ENCODE assay signal across 8 cellular contexts in genomic region chr1:154982897-154983648, GRCh38. TPM values are rescaled to one million over a fixed set of nuclear protein-coding genes. Genes with fewer than 3 reads are reported as not detected.
DNase-seq lines count a peak whose midpoint lies in the region; ATAC-seq, FAIRE-seq and TF ChIP-seq lines count a peak whose summit lies in the region.

Gene FLAD1, plus strand, starts transcription at chr1:154983344. Its CDS starts 351 bp downstream, at chr1:154983695.

- peak within 1 kb of the TSS; percentile 96 for H3K4me2 ChIP-seq in DND-41 (ENCODE audit: insufficient read depth, low read length)
- peak within 1 kb of the TSS; percentile 99 for H3K4me2 ChIP-seq in GM23248 (ENCODE audit: unreplicated experiment)
- peak within 1 kb of the TSS; percentile 86 for H3K4me2 ChIP-seq in Karpas-422 (ENCODE audit: low read depth, low read length, poor library complexity, severe bottlenecking)

- peaks cover 39% of the 10 kb centered on the region for H3K4me1 ChIP-seq in DND-41 (ENCODE audit: insufficient read depth, low read length)
- H3K4me1 ChIP-seq in GM23248 (ENCODE audit: insufficient read depth) = peaks cover 5% of the 10 kb centered on the region
- peaks cover 17% of the 10 kb centered on the region for H3K4me1 ChIP-seq in Karpas-422 (ENCODE audit: low read length)
- H3K4me1 ChIP-seq in esophagus squamous epithelium = peaks cover 15 to 45% (median 17%) of the 10 kb centered on the region in 3 donors
- H3K4me1 ChIP-seq in muscle layer of duodenum (ENCODE audit: control insufficient read depth in 1 of 2, insufficient read depth in 2 of 2, low read length in 2 of 2) = peaks cover 10 to 15% of the 10 kb centered on the region in 2 donors

- H3K9me3 ChIP-seq in DND-41 (ENCODE audit: insufficient read depth, low read length, severe bottlenecking) = no peaks in the 10 kb centered on the region
- no peaks in the 10 kb centered on the region for H3K9me3 ChIP-seq in GM23248 (ENCODE audit: low read depth)
- H3K9me3 ChIP-seq in Karpas-422 (ENCODE audit: low read length) = no peaks in the 10 kb centered on the region
- no peaks in the 10 kb centered on the region for H3K9me3 ChIP-seq in esophagus squamous epithelium
- H3K9me3 ChIP-seq in muscle layer of duodenum (ENCODE audit: control insufficient read depth in 1 of 2, low read length in 2 of 2) = no peaks in the 10 kb centered on the region

- no peaks in the 10 kb centered on the region for H3K27me3 ChIP-seq in DND-41 (ENCODE audit: insufficient read depth, low read length, poor library complexity)
- H3K27me3 ChIP-seq in GM23248 (replicated peaks; ENCODE audit: insufficient read depth) = no peaks in the 10 kb centered on the region
- H3K27me3 ChIP-seq in Karpas-422 (ENCODE audit: low read length) = no peaks in the 10 kb centered on the region
- H3K27me3 ChIP-seq in esophagus squamous epithelium = no peaks in the 10 kb centered on the region
- no peaks in the 10 kb centered on the region for H3K27me3 ChIP-seq in muscle layer of duodenum (ENCODE audit: low read depth, low read length)

- H3K79me2 ChIP-seq in DND-41 (ENCODE audit: insufficient read depth, low read length) (peaks cover 44% of the 10 kb centered on the region), GM23248 (ENCODE audit: insufficient read depth) (peaks cover 73% of the 10 kb centered on the region), Karpas-422 (ENCODE audit: low read length) (peaks cover 27% of the 10 kb centered on the region)

- H3K4me3 ChIP-seq in DND-41 (ENCODE audit: low read depth in 1 of 2, low read length in 2 of 2) (peak within 1 kb of the TSS; percentile 71 to 75; a peak in 3 of 4 replicates), GM23248 (peak within 1 kb of the TSS; percentile 92), Karpas-422 (ENCODE audit: low read length) (peak within 1 kb of the TSS; percentile 92), esophagus squamous epithelium (peak within 1 kb of the TSS; percentile 45 to 76 (median 67)), muscle layer of duodenum (ENCODE audit: low read depth in 1 of 2, low read length in 2 of 2) (peak within 1 kb of the TSS; percentile 72 to 100)

- 0 to 1% methylated on average over 26 of the region's 26 CpGs for WGBS in GM23248 (ENCODE audit: low coverage in 1 of 2, low lambda C conversion rate in 2 of 2, missing lambda C conversion rate in 2 of 2), 2 experiments
- WGBS in esophagus squamous epithelium, 2 donors = 0% methylated on average over 20 to 24 of the region's 26 CpGs

- H3K9ac ChIP-seq in DND-41 (ENCODE audit: low read depth, low read length) (peak within 1 kb of the TSS; percentile 66), GM23248 (peak within 1 kb of the TSS; percentile 85), Karpas-422 (ENCODE audit: low read length) (peak within 1 kb of the TSS; percentile 91)

- H3F3A ChIP-seq in GM23248 (ENCODE audit: insufficient read depth) = no peaks in the 10 kb centered on the region; the same call in 1 of the 2 replicates

- FAIRE-seq in RCC 7860 (lab: Jason Lieb, UNC) = peak; percentile 88

- H3K9me2 ChIP-seq in GM23248 (ENCODE audit: insufficient read depth) = no peaks in the 10 kb centered on the region
- H3K9me2 ChIP-seq in Karpas-422 (replicated peaks; ENCODE audit: insufficient read depth, low read length) = no peaks in the 10 kb centered on the region

- peak; percentile 99 for DNase-seq in DND-41
- DNase-seq in GM23248 = peak; percentile 100
- DNase-seq in Karpas-422 = peak; percentile 99
- peak; percentile 99 for DNase-seq in RCC 7860 (ENCODE audit: low spot score)
- DNase-seq in activated T-cell treated with anti-CD3 and anti-CD28 coated beads, Interleukin-2, amount 50 U/mL, for 48 hours = peak; percentile 97
- DNase-seq in esophagus squamous epithelium (lab: John Stamatoyannopoulos, UW) = peak; percentile 97
- peak; percentile 91 for DNase-seq in stimulated activated CD8-positive, alpha-beta memory T cell treated with anti-CD3 and anti-CD28 coated beads, Interleukin-7, amount 100 ng/mL, for 24 hours (ENCODE audit: low read depth)

- peak within 1 kb of the TSS; percentile 77 for H2AFZ ChIP-seq in DND-41 (ENCODE audit: low read depth, low read length)
- peak within 1 kb of the TSS; percentile 85 for H2AFZ ChIP-seq in GM23248
- H2AFZ ChIP-seq in Karpas-422 (ENCODE audit: low read length) = peak within 1 kb of the TSS; percentile 50; the same call in 1 of the 2 replicates

- peaks cover 17% of the 10 kb centered on the region; the same call in 1 of the 2 replicates for H4K20me1 ChIP-seq in DND-41 (ENCODE audit: insufficient read depth, low read length)
- H4K20me1 ChIP-seq in GM23248 (ENCODE audit: insufficient read depth) = no peaks in the 10 kb centered on the region
- H4K20me1 ChIP-seq in Karpas-422 (ENCODE audit: insufficient read depth, low read depth, low read length) = no peaks in the 10 kb centered on the region

- intact Hi-C loops in esophagus squamous epithelium (cut with DNase I) = no loop called here

- in situ Hi-C loops in GM23248 (cut with MboI) = no loop called here

- TF ChIP-seq CTCF in DND-41 (IDR thresholded peaks at IDR 0.05; ENCODE audit: borderline replicate concordance, extremely low read depth, low read length, poor library complexity, severe bottlenecking) = no peak
- peak in 1 of 6 experiments; percentile 4 for TF ChIP-seq CTCF in esophagus squamous epithelium (IDR thresholded peaks at IDR 0.05)

- H3K36me3 ChIP-seq in DND-41 (ENCODE audit: insufficient read depth, low read length) (peaks cover 34% of the 10 kb centered on the region), GM23248 (ENCODE audit: low read depth) (no peaks in the 10 kb centered on the region), Karpas-422 (ENCODE audit: insufficient read depth, low read length) (peaks cover 20% of the 10 kb centered on the region), esophagus squamous epithelium (peaks cover 0 to 40% (median 6%) of the 10 kb centered on the region in 3 donors), muscle layer of duodenum (ENCODE audit: control insufficient read depth in 1 of 2, insufficient read depth in 2 of 2, low read length in 2 of 2) (peaks cover 7 to 11% of the 10 kb centered on the region in 2 donors)

- peak; percentile 100 for ATAC-seq in DND-41 (ENCODE audit: insufficient read depth, low read depth)

- peak in 2 of 4 donors; percentile 54 to 85 for TF ChIP-seq POLR2A in esophagus squamous epithelium (IDR thresholded peaks at IDR 0.05)

- H3K27ac ChIP-seq in DND-41 (ENCODE audit: low read length) = peak within 1 kb of the TSS; percentile 77
- no peak within 1 kb of the TSS; the same call in 1 of the 2 replicates for H3K27ac ChIP-seq in GM23248
- peak within 1 kb of the TSS; percentile 67 for H3K27ac ChIP-seq in Karpas-422 (ENCODE audit: low read length)
- H3K27ac ChIP-seq in esophagus squamous epithelium = peak within 1 kb of the TSS; percentile 66 to 88 (median 85)
- H3K27ac ChIP-seq in muscle layer of duodenum (ENCODE audit: low read length) = peak within 1 kb of the TSS; percentile 94

RNA-seq across cellular contexts. Expression of gene FLAD1, which starts in this region (rescaled TPM):
- total RNA-seq in GM23248 (2014; rRNA removed; shearing (Covaris generic)) = 15.6 and 21.3 TPM in 2 replicates
- 26.4 and 30.2 TPM in 2 replicates for polyA plus RNA-seq in GM23248 (2016; fragmentation: Nextera tagmentation; extraction: Ambion mirVana)
- total RNA-seq in Karpas-422 (2014; rRNA removed; shearing (Covaris generic); ENCODE audit: low replicate concordance) = 48.7 and 57.3 TPM in 2 replicates
- total RNA-seq in esophagus squamous epithelium = 10 to 100 TPM; 21.5 to 30.9 (median 29.5) TPM
